35 cellular contexts compared by ENCODE assay signal in the genomic region with DNA sequence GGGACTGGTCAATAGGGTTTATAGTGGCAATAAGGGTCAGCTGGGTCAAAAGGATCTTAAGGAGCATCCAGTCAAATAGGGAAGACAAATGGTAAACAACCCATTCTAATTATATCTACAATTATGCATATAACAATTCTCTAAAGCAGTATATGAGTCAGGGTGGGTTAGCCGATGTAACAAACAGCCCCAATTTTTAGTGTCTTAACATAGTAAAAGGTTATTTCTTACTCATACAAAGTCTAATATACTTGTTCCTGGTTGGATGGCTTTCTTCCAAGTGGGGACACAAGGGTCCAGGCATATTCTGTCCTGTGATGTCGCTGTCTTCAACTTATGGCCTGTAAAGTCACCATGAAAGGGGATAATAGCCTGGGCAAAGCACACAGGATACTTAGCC.
"Had no signal": no experiment of that assay in that cellular context is flagged by ENCODE, and none has a peak within 500 bp of the region (broad histone marks: within the 10 kb centered on the region; RNA-seq: fewer than 3 reads in every experiment).

No MANE protein-coding gene starts in this region.

- H3K27me3 Mint-ChIP-seq: activated B cell treated with CpG ODN at 0.5 μM for 24 hours; activated CD8-positive, alpha-beta T cell treated with anti-CD3 and anti-CD28 coated beads for 36 hours; activated naive CD4-positive, alpha-beta T cell treated with anti-CD3 and anti-CD28 coated beads, Interleukin-2, amount 50 U/mL, for 24 hours; activated T-helper 17 cell treated with anti-CD3 and anti-CD28 coated beads, Interleukin-2, amount 50 U/mL, for 72 hours; dendritic cell treated with granulocyte-macrophage colony-stimulating factor and Interleukin-4, amounts not matched to agents 40 ng/mL and 50 ng/mL, for 4 days; T-helper 17 cell had no signal

- H3K9me3 ChIP-seq: gastrocnemius medialis had no signal

- H3K27me3 ChIP-seq: adrenal gland, dorsolateral prefrontal cortex, foreskin keratinocyte, gastrocnemius medialis, heart left ventricle had no signal

- DNase-seq: activated B cell treated with CpG ODN at 0.5 μM for 24 hours; activated CD4-positive, alpha-beta T cell treated with anti-CD3 and anti-CD28 coated beads for 48 hours; activated CD4-positive, alpha-beta T cell treated with anti-CD3 and anti-CD28 coated beads, Interleukin-2, amount 50 U/mL, for 1 hour; activated CD4-positive, alpha-beta T cell treated with anti-CD3 and anti-CD28 coated beads, Interleukin-2, amount 50 U/mL, for 48 hours; activated CD8-positive, alpha-beta memory T cell treated with anti-CD3 and anti-CD28 coated beads for 24 hours; activated CD8-positive, alpha-beta T cell treated with anti-CD3 and anti-CD28 coated beads for 36 hours; activated effector memory CD4-positive, alpha-beta T cell treated with Interleukin-2 at 50 U/mL for 16 hours; activated naive CD4-positive, alpha-beta T cell treated with anti-CD3 and anti-CD28 coated beads for 36 hours; activated naive CD8-positive, alpha-beta T cell treated with anti-CD3 and anti-CD28 coated beads for 36 hours; activated naive CD8-positive, alpha-beta T cell treated with anti-CD3 and anti-CD28 coated beads, Interleukin-2, amount 50 U/mL, for 24 hours; activated T-cell treated with anti-CD3 and anti-CD28 coated beads, Interleukin-2, amount 50 U/mL, for 4 hours; adrenal gland; amygdala; aorta; dorsolateral prefrontal cortex; effector memory CD4-positive, alpha-beta T cell; endodermal cell; foreskin keratinocyte; gastrocnemius medialis; glutamatergic neuron; heart left ventricle; T-helper 1 cell; T-helper 17 cell; T1000; WERI-Rb-1 had no signal

- H3K4me1 ChIP-seq: adrenal gland had no signal

- H3K27ac ChIP-seq: adrenal gland, coronary artery, dorsolateral prefrontal cortex, foreskin keratinocyte, gastrocnemius medialis, heart left ventricle, WERI-Rb-1 had no signal

- H3K27ac Mint-ChIP-seq: activated B cell treated with CpG ODN at 0.5 μM for 24 hours; activated CD8-positive, alpha-beta T cell treated with anti-CD3 and anti-CD28 coated beads for 36 hours; activated naive CD4-positive, alpha-beta T cell treated with anti-CD3 and anti-CD28 coated beads for 36 hours; activated naive CD4-positive, alpha-beta T cell treated with anti-CD3 and anti-CD28 coated beads, Interleukin-2, amount 50 U/mL, for 24 hours; activated naive CD8-positive, alpha-beta T cell treated with anti-CD3 and anti-CD28 coated beads for 36 hours; activated naive CD8-positive, alpha-beta T cell treated with anti-CD3 and anti-CD28 coated beads, Interleukin-2, amount 50 U/mL, for 24 hours; activated T-helper 17 cell treated with anti-CD3 and anti-CD28 coated beads, Interleukin-2, amount 50 U/mL, for 72 hours; brain; dendritic cell treated with granulocyte-macrophage colony-stimulating factor and Interleukin-4, amounts not matched to agents 40 ng/mL and 50 ng/mL, for 4 days; endodermal cell; T-helper 17 cell; T-helper 2 cell treated with Interferon-gamma antibody and Interleukin-4, amounts not matched to agents 5 μg/mL and 100 μg/mL, for 36 hours had no signal

- FAIRE-seq: bronchial epithelial cell had no signal

- H3K9me3 Mint-ChIP-seq: activated T-helper 17 cell treated with anti-CD3 and anti-CD28 coated beads, Interleukin-2, amount 50 U/mL, for 72 hours; central memory CD8-positive, alpha-beta T cell had no signal

- H3K36me3 ChIP-seq: adrenal gland, gastrocnemius medialis, heart left ventricle, WERI-Rb-1 had no signal

- ATAC-seq: activated CD4-positive, CD25-positive, alpha-beta regulatory T cell treated with anti-CD3 and anti-CD28 coated beads, Interleukin-2, amount 50 U/mL, for 24 hours; activated CD8-positive, alpha-beta T cell treated with anti-CD3 and anti-CD28 coated beads for 36 hours; activated naive CD8-positive, alpha-beta T cell treated with anti-CD3 and anti-CD28 coated beads, Interleukin-2, amount 50 U/mL, for 24 hours; activated T-cell treated with anti-CD3 and anti-CD28 coated beads, Interleukin-2, amount 50 U/mL, for 4 hours; activated T-helper 17 cell treated with anti-CD3 and anti-CD28 coated beads, Interleukin-2, amount 50 U/mL, for 72 hours; esophagus mucosa; foreskin keratinocyte; heart left ventricle; T-helper 17 cell had no signal

- H3K4me3 Mint-ChIP-seq: activated B cell treated with CpG ODN at 0.5 μM for 24 hours; activated CD8-positive, alpha-beta T cell treated with anti-CD3 and anti-CD28 coated beads for 36 hours; activated naive CD4-positive, alpha-beta T cell treated with anti-CD3 and anti-CD28 coated beads for 36 hours; activated naive CD4-positive, alpha-beta T cell treated with anti-CD3 and anti-CD28 coated beads, Interleukin-2, amount 50 U/mL, for 24 hours; activated naive CD8-positive, alpha-beta T cell treated with anti-CD3 and anti-CD28 coated beads for 36 hours; activated naive CD8-positive, alpha-beta T cell treated with anti-CD3 and anti-CD28 coated beads, Interleukin-2, amount 50 U/mL, for 24 hours; activated T-cell treated with anti-CD3 and anti-CD28 coated beads, Interleukin-2, amount 50 U/mL, for 4 hours; activated T-helper 17 cell treated with anti-CD3 and anti-CD28 coated beads, Interleukin-2, amount 50 U/mL, for 72 hours; brain; central memory CD8-positive, alpha-beta T cell; dendritic cell treated with granulocyte-macrophage colony-stimulating factor and Interleukin-4, amounts not matched to agents 40 ng/mL and 50 ng/mL, for 4 days; endodermal cell; T-helper 17 cell; T-helper 2 cell treated with Interferon-gamma antibody and Interleukin-4, amounts not matched to agents 5 μg/mL and 100 μg/mL, for 36 hours had no signal

- H3K4me1 Mint-ChIP-seq: activated B cell treated with CpG ODN at 0.5 μM for 24 hours; activated naive CD4-positive, alpha-beta T cell treated with anti-CD3 and anti-CD28 coated beads, Interleukin-2, amount 50 U/mL, for 24 hours; activated naive CD8-positive, alpha-beta T cell treated with anti-CD3 and anti-CD28 coated beads for 36 hours; activated naive CD8-positive, alpha-beta T cell treated with anti-CD3 and anti-CD28 coated beads, Interleukin-2, amount 50 U/mL, for 24 hours; activated T-helper 17 cell treated with anti-CD3 and anti-CD28 coated beads, Interleukin-2, amount 50 U/mL, for 72 hours; central memory CD8-positive, alpha-beta T cell; endodermal cell; T-helper 17 cell had no signal

- H3K4me3 ChIP-seq: adrenal gland, coronary artery, dorsolateral prefrontal cortex, gastrocnemius medialis, heart left ventricle had no signal

- H3K36me3 Mint-ChIP-seq: activated naive CD8-positive, alpha-beta T cell treated with anti-CD3 and anti-CD28 coated beads for 36 hours had no signal
